ENCODE assay signal across 12 cellular contexts in genomic region chr9:106880081-106880480, GRCh38. TPM values are rescaled to one million over a fixed set of nuclear protein-coding genes. Genes with fewer than 3 reads are reported as not detected.
DNase-seq lines count a peak whose midpoint lies in the region; ATAC-seq, FAIRE-seq and TF ChIP-seq lines count a peak whose summit lies in the region.
"Had no signal": no experiment of that assay in that cellular context is flagged by ENCODE, and none has a peak within 500 bp of the region (broad histone marks: within the 10 kb centered on the region; RNA-seq: fewer than 3 reads in every experiment).

No MANE protein-coding gene starts in this region.

- H3K4me3 ChIP-seq in ACC112 (ENCODE audit: low read depth, low read length) (no peak overlapping the region), bronchial epithelial cell (ENCODE audit: low read depth, low read length) (no peak overlapping the region), right atrium auricular region (no peak overlapping the region), psoas muscle (no peak overlapping the region)

- peaks cover 93% of the 10 kb centered on the region for H3K79me2 ChIP-seq in ACC112 (ENCODE audit: control insufficient read depth, insufficient read depth, low read length, unreplicated experiment)

- no peak for DNase-seq in bronchial epithelial cell (ENCODE audit: low read depth)
- no peak for DNase-seq in right atrium auricular region (ENCODE audit: low spot score)
- no peak for DNase-seq in psoas muscle
- DNase-seq in HEK293T (ENCODE audit: extremely low spot score), result no peak
- no peak for DNase-seq in NCI-H526 treated with DMSO at 0.1 percent for 48 hours (lab: John Stamatoyannopoulos, UW)
- DNase-seq in KG1 (lab: John Stamatoyannopoulos, UW), result no peak
- no peak for DNase-seq in dermis blood vessel endothelial cell
- DNase-seq: ACHN; CD8-positive, alpha-beta memory T cell had no signal

- CTCF ChIA-PET in HEK293T (lab: Yijun Ruan, JAX), result no interaction called here

- H3K36me3 ChIP-seq in ACC112 (ENCODE audit: insufficient read depth, low read length), result no peaks in the 10 kb centered on the region
- no peaks in the 10 kb centered on the region for H3K36me3 ChIP-seq in bronchial epithelial cell (ENCODE audit: control insufficient read depth, insufficient read depth, low read length)
- no peaks in the 10 kb centered on the region for H3K36me3 ChIP-seq in right atrium auricular region
- no peaks in the 10 kb centered on the region for H3K36me3 ChIP-seq in psoas muscle (ENCODE audit: insufficient read depth in 1 of 2, low read depth in 1 of 2)

- POLR2A ChIA-PET in HEK293T (lab: Yijun Ruan, JAX), result interaction anchor here (1.6 kb wide), 1 partner anchor 16 kb away, joined by 6 read pairs; no protein-coding TSS in a partner anchor

- peak overlapping the region; percentile 90 for H3K27ac ChIP-seq in ACC112 (ENCODE audit: low read depth, low read length)
- H3K27ac ChIP-seq in right atrium auricular region, result peak overlapping the region; percentile 61 to 75
- H3K27ac ChIP-seq in psoas muscle, result peak overlapping the region; percentile 74

- H3K9me3 ChIP-seq in right atrium auricular region (no peaks in the 10 kb centered on the region), psoas muscle (no peaks in the 10 kb centered on the region)

- TF ChIP-seq CTCF in bronchial epithelial cell (IDR thresholded peaks at IDR 0.05; ENCODE audit: insufficient read depth, low read length, severe bottlenecking), result no peak
- no peak for TF ChIP-seq CTCF in right atrium auricular region (IDR thresholded peaks at IDR 0.05)
- no peak for TF ChIP-seq CTCF in psoas muscle (IDR thresholded peaks at IDR 0.05)

- H3K27me3 ChIP-seq in ACC112 (ENCODE audit: insufficient read depth, low read length) (no peaks in the 10 kb centered on the region), bronchial epithelial cell (ENCODE audit: control insufficient read depth, insufficient read depth, low read length) (no peaks in the 10 kb centered on the region), right atrium auricular region (no peaks in the 10 kb centered on the region), psoas muscle (ENCODE audit: insufficient read depth in 3 of 3, low read length in 2 of 3) (no peaks in the 10 kb centered on the region)

- WGBS in psoas muscle, 3 donors, result 62 to 92% (median 64%) methylated on average over 5 of the region's 5 CpGs

- ATAC-seq in psoas muscle, result peak in 2 of 4 donors; percentile 21 to 24
- ATAC-seq: stimulated activated memory B cell treated with anti-CD40 and anti-IgM and Interleukin-4, amounts not matched to agents 10 μg/mL and 1 μg/mL and 100 μg/mL, for 72 hours had no signal

- H3K4me1 ChIP-seq in ACC112 (ENCODE audit: control insufficient read depth, insufficient read depth, low read length, unreplicated experiment), result peaks cover 70% of the 10 kb centered on the region
- H3K4me1 ChIP-seq in right atrium auricular region, result peaks cover 0 to 70% of the 10 kb centered on the region in 2 donors
- peaks cover 98% of the 10 kb centered on the region for H3K4me1 ChIP-seq in psoas muscle

- no peak overlapping the region for H2AFZ ChIP-seq in ACC112 (ENCODE audit: low read length, unreplicated experiment)

- intact Hi-C loops in psoas muscle (cut with DNase I), result no loop called here

- FAIRE-seq in bronchial epithelial cell (lab: Jason Lieb, UNC), result peak; percentile 52
- FAIRE-seq: G401.6 had no signal

TF ChIP-seq in HEK293T, 16 proteins besides CTCF, POLR2A, EP300 and RAD21:
- TF ChIP-seq TARDBP (IDR thresholded peaks at IDR 0.05), result no peak
- TF ChIP-seq FOXA1 (IDR thresholded peaks at IDR 0.05), result no peak
- no peak for TF ChIP-seq BHLHE40 (IDR thresholded peaks at IDR 0.05; ENCODE audit: borderline replicate concordance)
- TF ChIP-seq, protein P1, sequence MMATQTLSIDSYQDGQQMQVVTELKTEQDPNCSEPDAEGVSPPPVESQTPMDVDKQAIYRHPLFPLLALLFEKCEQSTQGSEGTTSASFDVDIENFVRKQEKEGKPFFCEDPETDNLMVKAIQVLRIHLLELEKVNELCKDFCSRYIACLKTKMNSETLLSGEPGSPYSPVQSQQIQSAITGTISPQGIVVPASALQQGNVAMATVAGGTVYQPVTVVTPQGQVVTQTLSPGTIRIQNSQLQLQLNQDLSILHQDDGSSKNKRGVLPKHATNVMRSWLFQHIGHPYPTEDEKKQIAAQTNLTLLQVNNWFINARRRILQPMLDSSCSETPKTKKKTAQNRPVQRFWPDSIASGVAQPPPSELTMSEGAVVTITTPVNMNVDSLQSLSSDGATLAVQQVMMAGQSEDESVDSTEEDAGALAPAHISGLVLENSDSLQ (IDR thresholded peaks at IDR 0.05), result no peak
- TF ChIP-seq CTBP1 (IDR thresholded peaks at IDR 0.05; ENCODE audit: borderline replicate concordance), result no peak
- no peak for TF ChIP-seq L3MBTL2 (conservative IDR thresholded peaks at IDR 0.05)
- TF ChIP-seq FOXM1 (IDR thresholded peaks at IDR 0.05; ENCODE audit: borderline replicate concordance), result no peak

RNA-seq across cellular contexts. Expression of gene ZNF462, which starts 17.1 kb away (rescaled TPM):
- total RNA-seq in bronchial epithelial cell (8.2 and 8.3 TPM in 2 replicates), right atrium auricular region (10 to 100 TPM; 20.9 to 30.5 TPM), psoas muscle (100 to 1,000 TPM in 1 of 4 donors, 10 to 100 TPM in 3; 16.3 to 102 (median 24.6) TPM), dermis blood vessel endothelial cell (11.4 and 11.9 TPM in 2 replicates)
- 1 to 10 TPM; 2.0 to 6.1 (median 2.5) TPM for polyA plus RNA-seq in psoas muscle
- polyA plus RNA-seq: CD8-positive, alpha-beta memory T cell had no signal
